Comparison of ENCODE assay signal across 13 cellular contexts in the genomic region with DNA sequence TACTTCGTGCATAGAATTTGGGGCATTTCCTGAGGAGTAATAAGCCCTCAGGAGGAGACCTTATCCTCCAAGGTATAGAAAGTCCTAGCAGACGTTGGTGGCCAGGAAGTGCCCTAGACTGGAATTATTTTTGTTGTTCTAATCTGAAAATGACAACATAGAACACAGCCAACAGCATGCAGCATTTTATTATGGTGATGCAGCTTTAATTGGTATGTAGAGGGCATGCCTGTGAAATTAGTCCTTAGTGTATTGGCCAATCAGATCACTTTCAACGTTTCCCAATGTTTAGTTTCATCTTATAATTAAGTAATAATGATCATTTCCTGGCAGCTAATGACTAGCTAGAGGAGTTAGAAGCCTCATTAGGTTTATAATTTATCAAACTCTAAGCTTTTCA.
DNase-seq lines count a peak whose midpoint lies in the region; ATAC-seq and TF ChIP-seq lines count a peak whose summit lies in the region.
"Had no signal": no experiment of that assay in that cellular context is flagged by ENCODE, and none has a peak within 500 bp of the region (broad histone marks: within the 10 kb centered on the region; RNA-seq: fewer than 3 reads in every experiment).

No MANE protein-coding gene starts in this region.

- H3K4me3 ChIP-seq in coronary artery (peak overlapping the region; percentile 22), lower lobe of right lung (no peak overlapping the region), colonic mucosa (no peak overlapping the region)
- H3K4me3 ChIP-seq: esophagus squamous epithelium, spleen had no signal

- TF ChIP-seq CTCF in AG09319 (IDR thresholded peaks at IDR 0.05; ENCODE audit: low read depth, low read length) (no peak), coronary artery (IDR thresholded peaks at IDR 0.05) (no peak), lower lobe of right lung (IDR thresholded peaks at IDR 0.05) (no peak), colonic mucosa (IDR thresholded peaks at IDR 0.05) (no peak)

- peak overlapping the region in 1 of 2 donors; percentile 60 for H3K27ac ChIP-seq in coronary artery
- H3K27ac ChIP-seq in lower lobe of right lung: no peak overlapping the region
- no peak overlapping the region for H3K27ac ChIP-seq in colonic mucosa
- H3K27ac ChIP-seq: spleen had no signal

- DNase-seq in AG09319 (ENCODE audit: extremely low read depth, low read depth) (peak; percentile 25), M059J (ENCODE audit: low read depth) (peak; percentile 74), coronary artery (ENCODE audit: low spot score) (no peak), lower lobe of right lung (no peak), colonic mucosa (no peak), NCI-H2171 (lab: John Stamatoyannopoulos, UW) (no peak), cerebellar cortex (ENCODE audit: low spot score) (no peak)
- DNase-seq in activated CD4-positive, alpha-beta T cell treated with anti-CD3 and anti-CD28 coated beads, Interleukin-2, amount 50 U/mL, for 4 hours: no peak
- DNase-seq: anterior cingulate cortex, esophagus squamous epithelium, GDM1, NCI-H345, spleen had no signal

- intact Hi-C loops in lower lobe of right lung (cut with DNase I): no loop called here
- intact Hi-C loops in colonic mucosa (cut with DNase I): no loop called here

- no peak overlapping the region for H3K9ac ChIP-seq in colonic mucosa (ENCODE audit: low read depth in 2 of 2, low read length in 2 of 2)

- H3K27me3 ChIP-seq in lower lobe of right lung (ENCODE audit: low read depth): no peaks in the 10 kb centered on the region
- no peaks in the 10 kb centered on the region for H3K27me3 ChIP-seq in colonic mucosa
- H3K27me3 ChIP-seq: esophagus squamous epithelium had no signal

- H3K4me1 ChIP-seq in lower lobe of right lung: peaks cover 13% of the 10 kb centered on the region
- H3K4me1 ChIP-seq in colonic mucosa: no peaks in the 10 kb centered on the region
- H3K4me1 ChIP-seq: spleen had no signal

- H3K36me3 ChIP-seq in lower lobe of right lung (no peaks in the 10 kb centered on the region), colonic mucosa (no peaks in the 10 kb centered on the region)
- H3K36me3 ChIP-seq: esophagus squamous epithelium, spleen had no signal

- ATAC-seq in lower lobe of right lung: peak; percentile 43 to 73

- H3K9me3 ChIP-seq in lower lobe of right lung (no peaks in the 10 kb centered on the region), colonic mucosa (no peaks in the 10 kb centered on the region)
- H3K9me3 ChIP-seq: esophagus squamous epithelium, spleen had no signal

Comparison
In these comparisons a context has a peak if more than half of its experiments do, and no peak if none do; other contexts are left out.
1. DNase-seq: peak in AG09319 (single experiment) and M059J (single experiment); none in coronary artery (single experiment), lower lobe of right lung (single experiment), colonic mucosa (single experiment), NCI-H2171 (single experiment), activated CD4-positive, alpha-beta T cell treated with anti-CD3 and anti-CD28 coated beads, Interleukin-2, amount 50 U/mL, for 4 hours (0 of 2) and cerebellar cortex (single experiment).